1 cellular context compared by ENCODE assay signal in genomic region chr1:10735603-10736305, GRCh38.
TF ChIP-seq lines count a peak whose summit lies in the region.

No MANE protein-coding gene starts in this region.

TF ChIP-seq in SK-N-SH treated with all-trans-retinoic acid at 6 μM for 48 hours, 23 proteins besides CTCF, POLR2A, EP300 and RAD21 (continued from another document):
- no peak for TF ChIP-seq TSHZ2 (CRISPR knock-in tag; IDR thresholded peaks at IDR 0.05)
- TF ChIP-seq ESRRG (CRISPR knock-in tag; IDR thresholded peaks at IDR 0.05), result no peak
- no peak for TF ChIP-seq ZFP30 (CRISPR knock-in tag; IDR thresholded peaks at IDR 0.05)
- TF ChIP-seq TCF4 (CRISPR knock-in tag; IDR thresholded peaks at IDR 0.05; ENCODE audit: borderline replicate concordance), result no peak
- no peak for TF ChIP-seq ARNTL (CRISPR knock-in tag; IDR thresholded peaks at IDR 0.05; ENCODE audit: borderline replicate concordance, low read depth)
- TF ChIP-seq SNAI2 (CRISPR knock-in tag; IDR thresholded peaks at IDR 0.05), result no peak
TF ChIP-seq in SK-N-SH treated with all-trans-retinoic acid at 6 μM for 48 hours: peak in this region for 0.
